In genomic region chr12:82474181-82474797, GRCh38 we compare ENCODE assay signal across 14 cellular contexts.
DNase-seq lines count a peak whose midpoint lies in the region; ATAC-seq and TF ChIP-seq lines count a peak whose summit lies in the region.
"Had no signal": no experiment of that assay in that cellular context is flagged by ENCODE, and none has a peak within 500 bp of the region (broad histone marks: within the 10 kb centered on the region; RNA-seq: fewer than 3 reads in every experiment).

No MANE protein-coding gene starts in this region.

- no peak for DNase-seq in NCI-H526 (lab: John Stamatoyannopoulos, UW)
- no peak for DNase-seq in GM20000 (ENCODE audit: low spot score)
- no peak for DNase-seq in NCI-H1930 (lab: John Stamatoyannopoulos, UW)
- no peak for DNase-seq in COLO829 (ENCODE audit: low spot score)
- DNase-seq: ACHN; activated T-cell treated with anti-CD3 and anti-CD28 coated beads for 4 hours; HCEC 1CT; NCI-H146; stimulated activated CD4-positive, alpha-beta T cell treated with anti-CD3 and anti-CD28 coated beads, Interleukin-2, amount 100 ng/mL, for 24 hours had no signal

- no peak for TF ChIP-seq CTCF in GM20000 (IDR thresholded peaks at IDR 0.05; ENCODE audit: extremely low read depth, missing control alignments)

- ATAC-seq in GM18502 (IDR thresholded peaks at IDR 0.05; ENCODE audit: poor library complexity, unreplicated experiment) = peak; percentile 83
- ATAC-seq in GM19467 (IDR thresholded peaks at IDR 0.05; ENCODE audit: unreplicated experiment) = peak; percentile 78
- ATAC-seq in HG02763 (IDR thresholded peaks at IDR 0.05; ENCODE audit: unreplicated experiment) = peak; percentile 95
- peak; percentile 87 for ATAC-seq in HG03457 (IDR thresholded peaks at IDR 0.05; ENCODE audit: unreplicated experiment)
- ATAC-seq: stimulated activated memory B cell treated with anti-CD40 and anti-IgM and Interleukin-4, amounts not matched to agents 10 μg/mL and 1 μg/mL and 100 μg/mL, for 72 hours had no signal
